In the genomic region with DNA sequence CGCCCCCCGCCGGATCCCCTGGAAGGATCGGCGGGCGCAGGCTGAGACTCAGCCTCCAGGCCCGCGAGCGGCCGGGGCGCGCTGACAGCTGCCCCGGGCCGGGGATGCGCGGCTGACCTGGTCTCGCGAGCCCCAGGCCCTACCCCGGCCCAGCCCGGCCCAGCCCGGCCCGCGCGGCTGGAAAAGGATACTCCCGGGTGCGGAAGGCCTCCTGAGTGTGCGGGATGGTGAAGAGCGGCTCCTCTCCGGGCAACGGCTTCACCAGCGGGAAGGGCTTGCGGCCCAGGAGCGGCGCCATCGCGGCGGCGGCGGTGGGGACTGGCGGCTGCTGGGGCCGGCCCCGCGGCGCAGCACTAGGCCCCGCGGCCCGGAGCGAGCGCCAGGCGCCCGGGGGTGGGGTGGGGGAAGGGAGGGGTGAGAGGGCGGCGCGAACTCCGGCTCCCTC, we compare ENCODE assay signal across 8 cellular contexts. TPM values are rescaled to one million over a fixed set of nuclear protein-coding genes. Genes with fewer than 3 reads are reported as not detected.
DNase-seq lines count a peak whose midpoint lies in the region; ATAC-seq, FAIRE-seq and TF ChIP-seq lines count a peak whose summit lies in the region.

No MANE protein-coding gene starts in this region.

- H2AFZ ChIP-seq in GM12878 (ENCODE audit: control insufficient read depth, low read depth, low read length), result peak overlapping the region; percentile 63

- RAD21 ChIA-PET in GM12878 (lab: Charles Lee; ENCODE audit: unreplicated experiment), result interaction anchor here (0.7 to 3.3 kb wide), 5 partner anchors 26 to 217 kb away, joined by 3 to 21 read pairs (median 4); a partner anchor contains a TSS

- H3K9ac ChIP-seq in GM12878 (ENCODE audit: control insufficient read depth, insufficient read depth, low read length), result peak overlapping the region; percentile 80

- peaks cover 2 to 11% of the 10 kb centered on the region in 2 experiments; a peak in 3 of 4 replicates for H3K36me3 ChIP-seq in GM12878 (ENCODE audit: control insufficient read depth in 2 of 2, insufficient read depth in 2 of 2, low read length in 1 of 2)

- no peak for TF ChIP-seq RAD21 in GM12878 (IDR thresholded peaks at IDR 0.05; ENCODE audit: insufficient read depth, low read depth, low read length)

- FAIRE-seq in GM12878 (lab: Jason Lieb, UNC), result no peak

- TF ChIP-seq CTCF in AG09309 (IDR thresholded peaks at IDR 0.05; ENCODE audit: control insufficient read depth, insufficient read depth, low read depth, low read length, missing control alignments) (no peak), GM13976 (IDR thresholded peaks at IDR 0.05; ENCODE audit: borderline replicate concordance, control extremely low read depth, extremely low read depth, insufficient read depth, missing control alignments) (no peak), GM12878 (IDR thresholded peaks at IDR 0.05 in 2 of 3, conservative IDR thresholded peaks at IDR 0.05 in 1 of 3; ENCODE audit: control insufficient read depth in 2 of 3, extremely low read depth in 1 of 3, insufficient read depth in 1 of 3, low read depth in 3 of 3, low read length in 3 of 3) (no peak)

- POLR2A ChIA-PET in GM12878 (lab: Charles Lee), result interaction anchor here (0.9 to 4.2 kb wide), 8 partner anchors 14 to 690 kb away, joined by 3 to 41 read pairs (median 6); a partner anchor contains a TSS

- peak overlapping the region; percentile 91 for H3K27ac ChIP-seq in GM12878 (ENCODE audit: control insufficient read depth, insufficient read depth)

- SMC1A ChIA-PET in GM12878 (lab: Charles Lee; ENCODE audit: uncharacterized antibody, unreplicated experiment), result interaction anchor here (1.4 kb wide), 1 partner anchor 55 kb away, joined by 4 read pairs; no protein-coding TSS in a partner anchor

- peak; percentile 67; the same call in 1 of the 2 replicates for TF ChIP-seq POLR2A in GM12878 (IDR thresholded peaks at IDR 0.05; ENCODE audit: low read depth, low read length)

- in situ Hi-C loops in GM13976 (cut with MboI; ENCODE audit: low sequenced_read_pairs, unreplicated experiment) (no loop called here), GM12878 (cut with MboI) (no loop called here)

- ATAC-seq in HG02759 (IDR thresholded peaks at IDR 0.05; ENCODE audit: unreplicated experiment), result peak; percentile 55
- peak; percentile 64 for ATAC-seq in GM12878

- DNase-seq in AG09309 (ENCODE audit: low read depth) (no peak), GM13976 (ENCODE audit: low spot score) (peak; percentile 85), NCI-H2171 (lab: John Stamatoyannopoulos, UW) (peak; percentile 76), GM12878 (ENCODE audit: low read depth, low spot score) (no peak), iPS-NIHi7 (ENCODE audit: extremely low spot score) (peak; percentile 73), SW 1271 (lab: John Stamatoyannopoulos, UW) (no peak)
- DNase-seq in stimulated activated CD4-positive, alpha-beta T cell treated with anti-CD3 and anti-CD28 coated beads, Interleukin-4, amount 100 ng/mL, for 1 hour, result peak; percentile 68

- CTCF ChIA-PET in GM12878 (lab: Yijun Ruan, JAX), result interaction anchor here (0.6 to 1.9 kb wide), 5 partner anchors 14 to 692 kb away, joined by 3 to 4 read pairs (median 3); no protein-coding TSS in a partner anchor

- peaks cover 15% of the 10 kb centered on the region for H3K4me1 ChIP-seq in GM12878 (ENCODE audit: control insufficient read depth, insufficient read depth, low read length)

- peaks cover 54% of the 10 kb centered on the region for H3K79me2 ChIP-seq in GM12878 (ENCODE audit: control insufficient read depth, insufficient read depth, low read length)

- H3K4me3 ChIP-seq in AG09309 (ENCODE audit: control insufficient read depth, low read depth, low read length) (peak overlapping the region; percentile 75), GM12878 (peak overlapping the region; percentile 76)

- H4K20me1 ChIP-seq in GM12878 (ENCODE audit: control insufficient read depth, insufficient read depth), result no peaks in the 10 kb centered on the region

- no TSS peak for BruUV-seq in GM12878 (replicated peaks; lab: Mats Ljungman, UMichigan)

- intact Hi-C loops in GM12878 (cut with micrococcal nuclease; ENCODE audit: unreplicated experiment), result loop anchor here (1.0 to 10.0 kb wide), 4 partner anchors 36 to 213 kb away; a partner anchor contains a TSS

- H3K4me2 ChIP-seq in GM12878 (ENCODE audit: control insufficient read depth, insufficient read depth), result peak overlapping the region; percentile 14; the same call in 1 of the 2 replicates

- no peak for TF ChIP-seq EP300 in GM12878 (IDR thresholded peaks at IDR 0.05; ENCODE audit: borderline replicate concordance in 1 of 2, control insufficient read depth in 1 of 2, low read depth in 2 of 2, low read length in 2 of 2)

- 0% methylated on average over 22 of the region's 55 CpGs for WGBS in GM12878 (ENCODE audit: insufficient coverage, insufficient replicate concordance, low lambda C conversion rate, missing lambda C conversion rate)

- H3K9me3 ChIP-seq in GM12878 (replicated peaks; ENCODE audit: control insufficient read depth, insufficient read depth, low read length), result no peaks in the 10 kb centered on the region; the same call in 2 of the 3 replicates

- no peaks in the 10 kb centered on the region for H3K27me3 ChIP-seq in GM12878 (replicated peaks in 1 of 2; ENCODE audit: control insufficient read depth in 2 of 2, insufficient read depth in 2 of 2, low read length in 1 of 2)

TF ChIP-seq in GM12878, 131 proteins besides CTCF, POLR2A, EP300 and RAD21 (continues in another document):
- TF ChIP-seq GABPA (IDR thresholded peaks at IDR 0.05; ENCODE audit: low read depth) (no peak), BACH1 (IDR thresholded peaks at IDR 0.05; ENCODE audit: borderline replicate concordance) (peak; percentile 11; the same call in 1 of the 2 replicates), BHLHE40 (IDR thresholded peaks at IDR 0.05; ENCODE audit: borderline replicate concordance in 1 of 2, low read depth in 2 of 2, low read length in 1 of 2) (0 out of 4 replicates have a peak, but pooled peaks of 1 of the 2 experiments have one; percentile 4), CBFB (IDR thresholded peaks at IDR 0.05; ENCODE audit: low read depth) (no peak), LARP7 (IDR thresholded peaks at IDR 0.05) (peak; percentile 63; the same call in 1 of the 2 replicates), SMARCA5 (IDR thresholded peaks at IDR 0.05) (peak; percentile 77; the same call in 1 of the 2 replicates), TAF1 (IDR thresholded peaks at IDR 0.05; ENCODE audit: borderline replicate concordance, low read depth, low read length) (no peak)

RNA-seq across cellular contexts. Expression of a gene that starts 0.4 kb away (rescaled TPM):
- 79.5 and 82.3 TPM in 2 replicates for total RNA-seq in GM12878 (2013; cell fraction: nucleolus; rRNA removed)
- total RNA-seq in GM12878 (2014; rRNA removed) (50.3 and 50.4 TPM in 2 replicates), GM12878 (2014; rRNA removed; fragmentation: Illumina TruSeq; extraction: Trizol) (77.0 and 77.4 TPM in 2 replicates), GM12878 (2021) (64.5 and 68.2 TPM in 2 replicates)
- 20.1 TPM for polyA plus RNA-seq in GM12878 (2011; ENCODE audit: low read depth)
- polyA plus RNA-seq in GM12878 (2011; rRNA removed) (33.8 and 39.6 TPM in 2 replicates), GM12878 (2014; fragmentation: Illumina TruSeq; extraction: Trizol) (73.8 and 82.0 TPM in 2 replicates), GM12878 (2014; fragmentation: Nextera tagmentation; extraction: Ambion mirVana) (10 to 100 TPM; 14.0 to 20.3 TPM), GM12878 (2014; rRNA removed) (38.6 and 39.1 TPM in 2 replicates), GM12878 (2016; fragmentation: Nextera tagmentation; extraction: Ambion mirVana) (10 to 100 TPM; 19.4 to 31.9 TPM)
- polyA plus RNA-seq in GM12878 (2011; cell fraction: cytosol; rRNA removed), result 23.0 and 24.0 TPM in 2 replicates
- polyA plus RNA-seq in GM12878 (2011; cell fraction: nucleus; rRNA removed), result 21.5 and 34.1 TPM in 2 replicates
- polyA plus RNA-seq in GM12878 (2012), result 29.6 and 30.1 TPM in 2 replicates
- 46.8 and 48.2 TPM in 2 replicates for polyA minus RNA-seq in GM12878 (2011; rRNA and poly(A)+ RNA removed)
- 21.5 and 29.3 TPM in 2 replicates for polyA minus RNA-seq in GM12878 (2011; cell fraction: cytosol; rRNA and poly(A)+ RNA removed)
- 13.4 and 22.1 TPM in 2 replicates for polyA minus RNA-seq in GM12878 (2011; cell fraction: nucleus; rRNA and poly(A)+ RNA removed)

RNA-seq across cellular contexts. Expression of a gene that starts 35.8 kb away (rescaled TPM):
- total RNA-seq in GM12878 (2013; cell fraction: nucleolus; rRNA removed), result 7.6 and 8.2 TPM in 2 replicates
- total RNA-seq in GM12878 (2014; rRNA removed) (20.7 and 24.2 TPM in 2 replicates), GM12878 (2014; rRNA removed; fragmentation: Illumina TruSeq; extraction: Trizol) (22.7 and 23.0 TPM in 2 replicates), GM12878 (2021) (49.4 and 60.9 TPM in 2 replicates)
- polyA plus RNA-seq in GM12878 (2011; ENCODE audit: low read depth), result 19.8 TPM
- polyA plus RNA-seq in GM12878 (2011; rRNA removed) (39.3 and 54.1 TPM in 2 replicates), GM12878 (2014; fragmentation: Illumina TruSeq; extraction: Trizol) (31.6 and 46.3 TPM in 2 replicates), GM12878 (2014; fragmentation: Nextera tagmentation; extraction: Ambion mirVana) (10 to 100 TPM; 10.9 to 21.2 TPM), GM12878 (2014; rRNA removed) (61.3 and 66.0 TPM in 2 replicates), GM12878 (2016; fragmentation: Nextera tagmentation; extraction: Ambion mirVana) (10 to 100 TPM; 61.7 to 61.8 TPM)
- 52.4 and 73.8 TPM in 2 replicates for polyA plus RNA-seq in GM12878 (2011; cell fraction: cytosol; rRNA removed)
- polyA plus RNA-seq in GM12878 (2011; cell fraction: nucleus; rRNA removed), result 29.2 and 29.8 TPM in 2 replicates
- 30.3 and 61.8 TPM in 2 replicates for polyA plus RNA-seq in GM12878 (2012)
- 28.9 and 45.5 TPM in 2 replicates for polyA minus RNA-seq in GM12878 (2011; rRNA and poly(A)+ RNA removed)
- polyA minus RNA-seq in GM12878 (2011; cell fraction: cytosol; rRNA and poly(A)+ RNA removed), result 25.5 and 36.7 TPM in 2 replicates
- 11.1 and 19.8 TPM in 2 replicates for polyA minus RNA-seq in GM12878 (2011; cell fraction: nucleus; rRNA and poly(A)+ RNA removed)

RNA-seq across cellular contexts. Expression of a gene that starts 56.7 kb away (rescaled TPM):
- total RNA-seq in GM12878 (2013; cell fraction: nucleolus; rRNA removed), result 63.3 and 70.1 TPM in 2 replicates
- total RNA-seq in GM12878 (2014; rRNA removed) (33.3 and 35.3 TPM in 2 replicates), GM12878 (2014; rRNA removed; fragmentation: Illumina TruSeq; extraction: Trizol) (16.6 and 19.0 TPM in 2 replicates), GM12878 (2021) (28.7 and 31.7 TPM in 2 replicates)
- 13.7 TPM for polyA plus RNA-seq in GM12878 (2011; ENCODE audit: low read depth)
- polyA plus RNA-seq in GM12878 (2011; rRNA removed) (11.0 and 21.7 TPM in 2 replicates), GM12878 (2014; fragmentation: Illumina TruSeq; extraction: Trizol) (11.6 and 15.3 TPM in 2 replicates), GM12878 (2014; fragmentation: Nextera tagmentation; extraction: Ambion mirVana) (1 to 10 TPM; 1.1 to 2.8 TPM), GM12878 (2014; rRNA removed) (28.9 and 35.1 TPM in 2 replicates), GM12878 (2016; fragmentation: Nextera tagmentation; extraction: Ambion mirVana) (10 to 100 TPM; 40.3 to 49.7 TPM)
- 31.5 and 34.7 TPM in 2 replicates for polyA plus RNA-seq in GM12878 (2011; cell fraction: cytosol; rRNA removed)
- polyA plus RNA-seq in GM12878 (2011; cell fraction: nucleus; rRNA removed), result 25.0 and 32.1 TPM in 2 replicates
- 23.1 and 24.4 TPM in 2 replicates for polyA plus RNA-seq in GM12878 (2012)
- polyA minus RNA-seq in GM12878 (2011; rRNA and poly(A)+ RNA removed), result 38.1 and 53.6 TPM in 2 replicates
- polyA minus RNA-seq in GM12878 (2011; cell fraction: cytosol; rRNA and poly(A)+ RNA removed), result 18.9 and 22.6 TPM in 2 replicates
- polyA minus RNA-seq in GM12878 (2011; cell fraction: nucleus; rRNA and poly(A)+ RNA removed), result 14.0 and 29.2 TPM in 2 replicates

Comparison
In these comparisons a context has a peak if more than half of its experiments do, and no peak if none do; other contexts are left out.
1. DNase-seq: peak in GM13976 (single experiment), NCI-H2171 (single experiment), iPS-NIHi7 (single experiment) and stimulated activated CD4-positive, alpha-beta T cell treated with anti-CD3 and anti-CD28 coated beads, Interleukin-4, amount 100 ng/mL, for 1 hour (single experiment); none in AG09309 (single experiment), GM12878 (single experiment) and SW 1271 (0 of 2).